8 cellular contexts compared by ENCODE assay signal in genomic region chr17:15683824-15684478, GRCh38. TPM values are rescaled to one million over a fixed set of nuclear protein-coding genes. Genes with fewer than 3 reads are reported as not detected.
DNase-seq lines count a peak whose midpoint lies in the region; ATAC-seq and TF ChIP-seq lines count a peak whose summit lies in the region.
"Not testable (repeated sequence)": the region's sequence is repeated elsewhere in the genome, so short reads cannot be mapped to it uniquely, and the experiment has no call there.

Gene TRIM16 (minus strand): TSS chr17:15684311. CDS start chr17:15651609, 32,702 bp downstream.

- 1% methylated on average over 26 of the region's 35 CpGs for whole genome bisulfite sequencing in SK-N-SH (ENCODE audit: low lambda C conversion rate)
- 1% methylated on average over 9 to 20 of the region's 35 CpGs for WGBS in gastroesophageal sphincter (ENCODE audit: low coverage in 1 of 2), 2 donors

- H3K4me1 Mint-ChIP-seq in activated naive CD4-positive, alpha-beta T cell treated with anti-CD3 and anti-CD28 coated beads for 36 hours (ENCODE audit: low read depth) = peaks cover 20% of the 10 kb centered on the region
- H3K4me1 Mint-ChIP-seq in stimulated activated naive CD8-positive, alpha-beta T cell treated with anti-CD3 and anti-CD28 coated beads, Interleukin-15, amount 100 ng/mL, for 72 hours = peaks cover 41% of the 10 kb centered on the region

- H3K4me2 ChIP-seq in SK-N-SH = peak within 1 kb of the TSS; percentile 98

- peak; percentile 44 for TF ChIP-seq CTCF in SK-N-SH (IDR thresholded peaks at IDR 0.05)
- TF ChIP-seq CTCF in gastroesophageal sphincter (IDR thresholded peaks at IDR 0.05) = not testable (repeated sequence)

- not testable (repeated sequence) for H3K36me3 ChIP-seq in SK-N-SH (replicated peaks in 1 of 2; ENCODE audit: control insufficient read depth in 1 of 2, insufficient read depth in 2 of 2, low read length in 1 of 2); gastroesophageal sphincter; neuron (ENCODE audit: insufficient read depth, low read length)

- CTCF ChIA-PET in SK-N-SH (lab: Yijun Ruan, JAX); activated naive CD4-positive, alpha-beta T cell treated with anti-CD3 and anti-CD28 coated beads for 36 hours (lab: Charles Lee): not testable (repeated sequence)

- H3K9ac ChIP-seq in SK-N-SH = peak within 1 kb of the TSS; percentile 77

- H3K27ac Mint-ChIP-seq in activated naive CD4-positive, alpha-beta T cell treated with anti-CD3 and anti-CD28 coated beads for 36 hours = peak within 1 kb of the TSS; percentile 79
- peak within 1 kb of the TSS; percentile 87 to 93 for H3K27ac Mint-ChIP-seq in stimulated activated naive CD8-positive, alpha-beta T cell treated with anti-CD3 and anti-CD28 coated beads, Interleukin-15, amount 100 ng/mL, for 72 hours

- H3K27ac ChIP-seq in SK-N-SH (ENCODE audit: low read depth in 2 of 2, low read length in 1 of 2) (peak within 1 kb of the TSS in 1 of 2 experiments; percentile 57; a peak in 1 of 4 replicates), gastroesophageal sphincter (peak within 1 kb of the TSS in 3 of 4 donors; percentile 63 to 73 (median 63))

- H2AFZ ChIP-seq in SK-N-SH (ENCODE audit: low read depth) (peak within 1 kb of the TSS; percentile 100), neuron (ENCODE audit: low read depth, low read length) (peak within 1 kb of the TSS; percentile 96)

- not testable (repeated sequence) for H4K20me1 ChIP-seq in SK-N-SH (ENCODE audit: insufficient read depth)

- H3K27me3 Mint-ChIP-seq in activated naive CD4-positive, alpha-beta T cell treated with anti-CD3 and anti-CD28 coated beads for 36 hours (ENCODE audit: low read depth); stimulated activated naive CD8-positive, alpha-beta T cell treated with anti-CD3 and anti-CD28 coated beads, Interleukin-15, amount 100 ng/mL, for 72 hours: not testable (repeated sequence)

- H3K4me3 Mint-ChIP-seq in activated naive CD4-positive, alpha-beta T cell treated with anti-CD3 and anti-CD28 coated beads for 36 hours = peak within 1 kb of the TSS; percentile 95
- H3K4me3 Mint-ChIP-seq in stimulated activated naive CD8-positive, alpha-beta T cell treated with anti-CD3 and anti-CD28 coated beads, Interleukin-15, amount 100 ng/mL, for 72 hours = peak within 1 kb of the TSS; percentile 95 to 99

- H3K27me3 ChIP-seq in SK-N-SH (ENCODE audit: insufficient read depth); gastroesophageal sphincter; neuron (ENCODE audit: insufficient read depth, low read length): not testable (repeated sequence)

- not testable (repeated sequence) for TF ChIP-seq RAD21 in SK-N-SH (IDR thresholded peaks at IDR 0.05; ENCODE audit: low read length)

- POLR2A ChIA-PET in SK-N-SH (lab: Yijun Ruan, JAX) = not testable (repeated sequence)

- not testable (repeated sequence) for H3K4me1 ChIP-seq in SK-N-SH (ENCODE audit: control insufficient read depth in 1 of 2, insufficient read depth in 2 of 2, low read depth in 1 of 2, low read length in 1 of 2); neuron (ENCODE audit: insufficient read depth, low read length)
- H3K4me1 ChIP-seq in gastroesophageal sphincter = peaks cover 0 to 13% (median 0%) of the 10 kb centered on the region in 3 donors

- H3K9me3 ChIP-seq in SK-N-SH; gastroesophageal sphincter; neuron (ENCODE audit: low read length): not testable (repeated sequence)

- H3K36me3 Mint-ChIP-seq in activated naive CD4-positive, alpha-beta T cell treated with anti-CD3 and anti-CD28 coated beads for 36 hours (ENCODE audit: low read depth) = peaks cover 14% of the 10 kb centered on the region

- ATAC-seq in gastroesophageal sphincter = peak; percentile 94
- ATAC-seq in stimulated activated naive CD8-positive, alpha-beta T cell treated with anti-CD3 and anti-CD28 coated beads, Interleukin-15, amount 100 ng/mL, for 72 hours = peak; percentile 95

- not testable (repeated sequence) for H3K9me2 ChIP-seq in SK-N-SH

- H3K4me3 ChIP-seq in SK-N-SH (ENCODE audit: low read depth in 2 of 2, low read length in 1 of 2) = peak within 1 kb of the TSS; percentile 56 to 86
- H3K4me3 ChIP-seq in gastroesophageal sphincter = peak within 1 kb of the TSS; percentile 57 to 58
- H3K4me3 ChIP-seq in neuron (ENCODE audit: low read length) = peak within 1 kb of the TSS; percentile 58

- DNase-seq in GDM1 (lab: John Stamatoyannopoulos, UW) = peak; percentile 32
- peak; percentile 57 for DNase-seq in HCEC 1CT
- peak; percentile 55 for DNase-seq in M059J (ENCODE audit: low read depth)
- DNase-seq in SK-N-SH = peak; percentile 74
- peak; percentile 83 for DNase-seq in activated naive CD4-positive, alpha-beta T cell treated with anti-CD3 and anti-CD28 coated beads for 36 hours
- DNase-seq in stimulated activated naive CD8-positive, alpha-beta T cell treated with anti-CD3 and anti-CD28 coated beads, Interleukin-15, amount 100 ng/mL, for 72 hours = peak; percentile 57 to 69

- H3F3A ChIP-seq in SK-N-SH (replicated peaks; ENCODE audit: insufficient read depth) = not testable (repeated sequence)

- intact Hi-C loops in activated naive CD4-positive, alpha-beta T cell treated with anti-CD3 and anti-CD28 coated beads for 36 hours (cut with micrococcal nuclease) = loop anchor here (1.0 kb wide), 1 partner anchor 15 kb away; the partner anchor contains the start of gene ZNF286A

- not testable (repeated sequence) for H3K9me3 Mint-ChIP-seq in activated naive CD4-positive, alpha-beta T cell treated with anti-CD3 and anti-CD28 coated beads for 36 hours; stimulated activated naive CD8-positive, alpha-beta T cell treated with anti-CD3 and anti-CD28 coated beads, Interleukin-15, amount 100 ng/mL, for 72 hours

- TF ChIP-seq POLR2A in gastroesophageal sphincter (IDR thresholded peaks at IDR 0.05) = not testable (repeated sequence)

- H3K79me2 ChIP-seq in SK-N-SH (ENCODE audit: insufficient read depth) = not testable (repeated sequence)

- not testable (repeated sequence) for TF ChIP-seq EP300 in SK-N-SH (IDR thresholded peaks at IDR 0.05; ENCODE audit: borderline replicate concordance in 1 of 2, low read depth in 1 of 2, low read length in 1 of 2); gastroesophageal sphincter (IDR thresholded peaks at IDR 0.05)

TF ChIP-seq in SK-N-SH, 30 proteins besides CTCF, POLR2A, EP300 and RAD21:
- TF ChIP-seq TAF1 (IDR thresholded peaks at IDR 0.05; ENCODE audit: borderline replicate concordance, low read depth, low read length) (peak; percentile 67), ELF1 (IDR thresholded peaks at IDR 0.05) (peak; percentile 65), MAX (IDR thresholded peaks at IDR 0.05; ENCODE audit: low read depth) (peak; percentile 92), GABPA (IDR thresholded peaks at IDR 0.05; ENCODE audit: low read depth) (peak; percentile 91), POLR2AphosphoS5 (IDR thresholded peaks at IDR 0.05; ENCODE audit: low read depth, low read length) (peak; percentile 67), MXI1 (IDR thresholded peaks at IDR 0.05; ENCODE audit: low read depth, low read length) (peak; percentile 29; the same call in 1 of the 2 replicates)
- TF ChIP-seq, protein P1, sequence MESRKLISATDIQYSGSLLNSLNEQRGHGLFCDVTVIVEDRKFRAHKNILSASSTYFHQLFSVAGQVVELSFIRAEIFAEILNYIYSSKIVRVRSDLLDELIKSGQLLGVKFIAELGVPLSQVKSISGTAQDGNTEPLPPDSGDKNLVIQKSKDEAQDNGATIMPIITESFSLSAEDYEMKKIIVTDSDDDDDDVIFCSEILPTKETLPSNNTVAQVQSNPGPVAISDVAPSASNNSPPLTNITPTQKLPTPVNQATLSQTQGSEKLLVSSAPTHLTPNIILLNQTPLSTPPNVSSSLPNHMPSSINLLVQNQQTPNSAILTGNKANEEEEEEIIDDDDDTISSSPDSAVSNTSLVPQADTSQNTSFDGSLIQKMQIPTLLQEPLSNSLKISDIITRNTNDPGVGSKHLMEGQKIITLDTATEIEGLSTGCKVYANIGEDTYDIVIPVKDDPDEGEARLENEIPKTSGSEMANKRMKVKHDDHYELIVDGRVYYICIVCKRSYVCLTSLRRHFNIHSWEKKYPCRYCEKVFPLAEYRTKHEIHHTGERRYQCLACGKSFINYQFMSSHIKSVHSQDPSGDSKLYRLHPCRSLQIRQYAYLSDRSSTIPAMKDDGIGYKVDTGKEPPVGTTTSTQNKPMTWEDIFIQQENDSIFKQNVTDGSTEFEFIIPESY (IDR thresholded peaks at IDR 0.05; ENCODE audit: borderline replicate concordance, low read depth) = 0 out of 2 replicates have a peak, but pooled peaks have one; percentile 46

RNA-seq across cellular contexts. Expression of gene TRIM16, which starts in this region (rescaled TPM):
- 39.0 and 44.3 TPM in 2 replicates for total RNA-seq in M059J (2014; rRNA removed; shearing (Covaris generic))
- polyA plus RNA-seq in SK-N-SH (2012; rRNA removed) = 24.8 and 30.7 TPM in 2 replicates
- 25.8 and 31.1 TPM in 2 replicates for polyA plus RNA-seq in SK-N-SH (2012; cell fraction: cytosol; rRNA removed)
- 40.4 and 47.3 TPM in 2 replicates for polyA plus RNA-seq in SK-N-SH (2012; cell fraction: nucleus; rRNA removed)
- total RNA-seq in activated naive CD4-positive, alpha-beta T cell treated with anti-CD3 and anti-CD28 coated beads for 36 hours = 10 to 100 TPM in 1 of 2 experiments, 1 to 10 TPM in 1; 10.0 to 10.4 TPM
- 10 to 100 TPM; 18.6 to 61.0 (median 36.8) TPM for total RNA-seq in gastroesophageal sphincter

Comparison
In these comparisons a context has a peak if more than half of its experiments do, and no peak if none do; other contexts are left out.
1. DNase-seq: peak in every context shown above with its lines; median percentile 83 in activated naive CD4-positive, alpha-beta T cell treated with anti-CD3 and anti-CD28 coated beads for 36 hours; 74 in SK-N-SH; 63 in stimulated activated naive CD8-positive, alpha-beta T cell treated with anti-CD3 and anti-CD28 coated beads, Interleukin-15, amount 100 ng/mL, for 72 hours; 57 in HCEC 1CT; 55 in M059J; 32 in GDM1.